Comparison of ENCODE assay signal across 17 cellular contexts in the genomic region with DNA sequence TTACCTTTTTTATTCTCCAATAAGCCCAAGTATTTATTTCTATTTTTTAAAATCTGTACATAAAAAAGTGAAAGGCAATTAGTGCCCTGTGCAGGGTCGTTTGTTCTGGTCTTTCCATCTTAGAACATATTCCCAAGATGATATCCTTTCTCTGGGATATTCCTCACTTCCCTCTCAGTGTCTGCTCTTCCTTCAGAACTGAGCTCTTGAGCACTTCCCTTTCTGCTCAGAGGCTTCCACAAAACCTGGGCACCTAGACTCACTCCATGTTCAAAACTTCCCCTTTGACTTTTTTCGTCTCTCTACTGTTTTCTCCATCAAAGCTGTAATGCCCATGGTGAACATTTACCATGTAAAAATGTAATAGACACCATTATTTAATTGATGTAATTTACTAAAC.
DNase-seq lines count a peak whose midpoint lies in the region; ATAC-seq, FAIRE-seq and TF ChIP-seq lines count a peak whose summit lies in the region.
"Had no signal": no experiment of that assay in that cellular context is flagged by ENCODE, and none has a peak within 500 bp of the region (broad histone marks: within the 10 kb centered on the region; RNA-seq: fewer than 3 reads in every experiment).

No MANE protein-coding gene starts in this region.

- no peaks in the 10 kb centered on the region for H3F3A ChIP-seq in smooth muscle cell (ENCODE audit: low read depth)

- H3K4me2 ChIP-seq in K562 (ENCODE audit: insufficient read depth, low read length) (no peak overlapping the region), smooth muscle cell (no peak overlapping the region)
- H3K4me2 ChIP-seq: BLaER1 had no signal

- H3K4me1 ChIP-seq in K562 (replicated peaks in 1 of 2; ENCODE audit: control insufficient read depth in 2 of 2, insufficient read depth in 2 of 2, low read length in 2 of 2), result no peaks in the 10 kb centered on the region
- H3K4me1 ChIP-seq in tibial artery, result no peaks in the 10 kb centered on the region
- peaks cover 7% of the 10 kb centered on the region for H3K4me1 ChIP-seq in smooth muscle cell (ENCODE audit: low read depth)
- H3K4me1 ChIP-seq: Caco-2 had no signal

- TF ChIP-seq EP300 in K562 (IDR thresholded peaks at IDR 0.05; ENCODE audit: low read length), result no peak

- in situ Hi-C loops in KBM-7 (cut with MboI; ENCODE audit: low pct_unique_long_range_greater_than_20kb, low sequenced_read_pairs), result no loop called here
- in situ Hi-C loops in K562 (cut with MboI), result no loop called here

- H3K36me3 ChIP-seq in K562 (ENCODE audit: control insufficient read depth, insufficient read depth, low read length) (no peaks in the 10 kb centered on the region), tibial artery (no peaks in the 10 kb centered on the region), smooth muscle cell (ENCODE audit: low read depth) (no peaks in the 10 kb centered on the region)
- H3K36me3 ChIP-seq: BLaER1 had no signal

- CTCF ChIA-PET in K562 (lab: Yijun Ruan, JAX; ENCODE audit: low intra/inter-chr PET ratio), result no interaction called here

- no peak overlapping the region for H2AFZ ChIP-seq in K562 (ENCODE audit: low read depth, low read length)
- H2AFZ ChIP-seq in smooth muscle cell (ENCODE audit: low read depth), result no peak overlapping the region

- ATAC-seq in K562, result no peak
- no peak for ATAC-seq in HG02885 (IDR thresholded peaks at IDR 0.05; ENCODE audit: poor library complexity, unreplicated experiment)
- ATAC-seq: CD8-positive, alpha-beta T cell; HCT116 had no signal

- no peak for FAIRE-seq in K562 (lab: Jason Lieb, UNC)
- FAIRE-seq: G401.6, GM12892 had no signal

- no peaks in the 10 kb centered on the region for H4K20me1 ChIP-seq in K562 (replicated peaks; ENCODE audit: control insufficient read depth, insufficient read depth, low read length)
- H4K20me1 ChIP-seq in smooth muscle cell (ENCODE audit: low read depth), result no peaks in the 10 kb centered on the region
- H4K20me1 ChIP-seq: BLaER1 had no signal

- no peak for TF ChIP-seq POLR2A in K562 (conservative IDR thresholded peaks at IDR 0.05)

- WGBS in K562 (ENCODE audit: insufficient coverage, low coverage, missing lambda C conversion rate), result 0% methylated on average over 2 of the region's 2 CpGs
- 81% methylated on average over 2 of the region's 2 CpGs for WGBS in smooth muscle cell (ENCODE audit: low lambda C conversion rate)

- H3K9ac ChIP-seq in K562 (ENCODE audit: insufficient read depth in 1 of 2, low read depth in 2 of 2, low read length in 2 of 2), result no peak overlapping the region
- no peak overlapping the region for H3K9ac ChIP-seq in smooth muscle cell (ENCODE audit: low read depth)
- H3K9ac ChIP-seq: BLaER1 had no signal

- POLR2A ChIA-PET in K562 (lab: Yijun Ruan, JAX), result no interaction called here

- TF ChIP-seq CTCF in K562 (IDR thresholded peaks at IDR 0.05 in 2 of 3, conservative IDR thresholded peaks at IDR 0.05 in 1 of 3; ENCODE audit: insufficient read depth in 2 of 3, low read depth in 1 of 3, low read length in 3 of 3) (no peak), tibial artery (IDR thresholded peaks at IDR 0.05) (no peak), smooth muscle cell (IDR thresholded peaks at IDR 0.05; ENCODE audit: borderline replicate concordance, insufficient read depth, poor library complexity, severe bottlenecking) (no peak)

- H3K4me3 ChIP-seq in K562 (no peak overlapping the region), tibial artery (no peak overlapping the region), smooth muscle cell (no peak overlapping the region)
- H3K4me3 ChIP-seq: BLaER1 had no signal

- TF ChIP-seq RAD21 in K562 (CRISPR knock-in tag; conservative IDR thresholded peaks at IDR 0.05 in 1 of 2, IDR thresholded peaks at IDR 0.05 in 1 of 2), result no peak

- no peaks in the 10 kb centered on the region for H3K9me1 ChIP-seq in K562 (ENCODE audit: control insufficient read depth, insufficient read depth, low read length)

- DNase-seq in KBM-7 (peak; percentile 7), MV-4-11 (lab: John Stamatoyannopoulos, UW) (peak; percentile 25), K562 (ENCODE audit: extremely low read depth in 1 of 4, low spot score in 3 of 4) (no peak), tibial artery (no peak), smooth muscle cell (lab: John Stamatoyannopoulos, UW; ENCODE audit: unreplicated experiment) (no peak)
- DNase-seq: Caco-2; CD4-positive, CD25-positive, alpha-beta regulatory T cell; CD8-positive, alpha-beta T cell; DMS153; DND-41; H9 had no signal

- H3K27ac ChIP-seq in K562 (ENCODE audit: extremely low read depth, low read depth, low read length), result no peak overlapping the region
- no peak overlapping the region for H3K27ac ChIP-seq in tibial artery
- H3K27ac ChIP-seq in smooth muscle cell (ENCODE audit: low read depth), result no peak overlapping the region
- H3K27ac ChIP-seq: BLaER1, C4-2B had no signal

- no TSS peak for BruUV-seq in K562 (replicated peaks; lab: Mats Ljungman, UMichigan)

- no peaks in the 10 kb centered on the region for H3K9me3 ChIP-seq in K562 (replicated peaks; ENCODE audit: control insufficient read depth, insufficient read depth, low read depth, low read length)
- peaks cover 0 to 5% (median 0%) of the 10 kb centered on the region in 3 donors for H3K9me3 ChIP-seq in tibial artery
- H3K9me3 ChIP-seq in smooth muscle cell (replicated peaks; ENCODE audit: low read depth), result no peaks in the 10 kb centered on the region
- H3K9me3 ChIP-seq: Caco-2 had no signal

- intact Hi-C loops in K562 (cut with micrococcal nuclease), result no loop called here
- intact Hi-C loops in tibial artery (cut with DNase I; ENCODE audit: low total_unique reads), result no loop called here

- H3K79me2 ChIP-seq in K562 (ENCODE audit: control insufficient read depth, insufficient read depth, low read length), result no peaks in the 10 kb centered on the region
- no peaks in the 10 kb centered on the region for H3K79me2 ChIP-seq in smooth muscle cell (ENCODE audit: low read depth)

- peaks cover 0 to 3% of the 10 kb centered on the region in 2 experiments; a peak in 1 of 5 replicates for H3K27me3 ChIP-seq in K562 (ENCODE audit: control insufficient read depth in 2 of 2, insufficient read depth in 2 of 2, low read length in 2 of 2)
- no peaks in the 10 kb centered on the region for H3K27me3 ChIP-seq in tibial artery
- no peaks in the 10 kb centered on the region for H3K27me3 ChIP-seq in smooth muscle cell (ENCODE audit: low read depth)
- H3K27me3 ChIP-seq: BLaER1 had no signal

TF ChIP-seq in K562, 482 proteins besides CTCF, POLR2A, EP300 and RAD21:
- TF ChIP-seq ZNF184 (CRISPR knock-in tag; IDR thresholded peaks at IDR 0.05) (no peak), SPI1 (IDR thresholded peaks at IDR 0.05; ENCODE audit: borderline replicate concordance, low read depth, low read length) (peak; percentile 40; the same call in 1 of the 2 replicates)

Comparison
In these comparisons a context has a peak if more than half of its experiments do, and no peak if none do; other contexts are left out.
1. DNase-seq: peak in KBM-7 (single experiment) and MV-4-11 (single experiment); none in K562 (0 of 4), tibial artery (0 of 2) and smooth muscle cell (single experiment).